Comparison of ENCODE assay signal across 10 cellular contexts in genomic region chr5:78983601-78984000, GRCh38. TPM values are rescaled to one million over a fixed set of nuclear protein-coding genes. Genes with fewer than 3 reads are reported as not detected.
DNase-seq lines count a peak whose midpoint lies in the region; ATAC-seq and TF ChIP-seq lines count a peak whose summit lies in the region.
"Had no signal": no experiment of that assay in that cellular context is flagged by ENCODE, and none has a peak within 500 bp of the region (broad histone marks: within the 10 kb centered on the region; RNA-seq: fewer than 3 reads in every experiment).

No MANE protein-coding gene starts in this region.

- H3K27ac ChIP-seq in left ventricle myocardium inferior (replicated peaks) (peak overlapping the region; percentile 99), angular gyrus (ENCODE audit: low read depth, low read length) (peak overlapping the region; percentile 91), lung (ENCODE audit: low read depth in 1 of 2, low read length in 1 of 2) (peak overlapping the region; percentile 83 to 99), uterus (peak overlapping the region; percentile 100)

- 69 to 72% methylated on average over 5 of the region's 5 CpGs for WGBS in lung, 2 donors

- no peak for TF ChIP-seq CTCF in left ventricle myocardium inferior (IDR thresholded peaks at IDR 0.05; ENCODE audit: borderline replicate concordance)
- no peak for TF ChIP-seq CTCF in lung (IDR thresholded peaks at IDR 0.05; ENCODE audit: control extremely low read depth, extremely low read depth)
- no peak for TF ChIP-seq CTCF in uterus (IDR thresholded peaks at IDR 0.05)

- H3K9me3 ChIP-seq in left ventricle myocardium inferior (replicated peaks) (no peaks in the 10 kb centered on the region), lung (ENCODE audit: control insufficient read depth in 2 of 2, insufficient read depth in 1 of 2, low read length in 1 of 2) (no peaks in the 10 kb centered on the region), uterus (no peaks in the 10 kb centered on the region)

- intact Hi-C loops in left ventricle myocardium inferior (cut with micrococcal nuclease) (no loop called here), left cardiac atrium (cut with DNase I) (no loop called here), uterus (cut with DNase I; ENCODE audit: low total_unique reads) (no loop called here)

- no peaks in the 10 kb centered on the region for H3K36me3 ChIP-seq in left ventricle myocardium inferior
- no peaks in the 10 kb centered on the region for H3K36me3 ChIP-seq in lung (ENCODE audit: control insufficient read depth in 2 of 2, insufficient read depth in 2 of 2, low read length in 2 of 2)
- no peaks in the 10 kb centered on the region for H3K36me3 ChIP-seq in uterus

- H3K27me3 ChIP-seq in left ventricle myocardium inferior (ENCODE audit: low read depth) (no peaks in the 10 kb centered on the region), lung (ENCODE audit: control insufficient read depth, insufficient read depth) (no peaks in the 10 kb centered on the region), uterus (no peaks in the 10 kb centered on the region)

- TF ChIP-seq POLR2A in uterus (IDR thresholded peaks at IDR 0.05) = no peak

- peaks cover 25% of the 10 kb centered on the region for H3K4me1 ChIP-seq in left ventricle myocardium inferior
- peaks cover 0 to 1% of the 10 kb centered on the region in 2 donors for H3K4me1 ChIP-seq in lung (ENCODE audit: control insufficient read depth in 2 of 2, insufficient read depth in 2 of 2, low read length in 2 of 2)
- H3K4me1 ChIP-seq in uterus = peaks cover 0 to 9% of the 10 kb centered on the region in 2 donors

- DNase-seq in left ventricle myocardium inferior (no peak), left cardiac atrium (no peak), lung (ENCODE audit: low spot score) (no peak), uterus (no peak), NCI-H774 (lab: John Stamatoyannopoulos, UW) (no peak), cerebellar nuclear complex (lab: John Stamatoyannopoulos, UW) (no peak)
- DNase-seq: activated CD4-positive, CD25-positive, alpha-beta regulatory T cell; stimulated activated CD4-positive, alpha-beta T cell treated with anti-CD3 and anti-CD28 coated beads, Interleukin-1b, Interleukin-23, amount 100 ng/mL, for 48 hours had no signal

- H3K4me3 ChIP-seq in left ventricle myocardium inferior (peak overlapping the region; percentile 82), lung (no peak overlapping the region), uterus (peak overlapping the region in 1 of 2 donors; percentile 71)

- ATAC-seq in left cardiac atrium (no peak), lung (ENCODE audit: insufficient read depth, low FRiP score) (no peak), GM21717 (IDR thresholded peaks at IDR 0.05; ENCODE audit: unreplicated experiment) (no peak)

RNA-seq across cellular contexts. Expression of gene ARSB, which starts 1.5 kb away (rescaled TPM):
- 14.3 TPM for total RNA-seq in left ventricle myocardium inferior
- 10 to 100 TPM; 10.5 to 10.6 TPM for total RNA-seq in left cardiac atrium
- total RNA-seq in lung = 10 to 100 TPM; 13.3 to 17.3 TPM
- 1 to 10 TPM; 3.2 to 8.9 TPM for polyA plus RNA-seq in lung
- total RNA-seq in uterus = 10 to 100 TPM in 3 of 4 donors, 1 to 10 TPM in 1; 10.0 to 22.7 (median 15.1) TPM
